In the genomic region with DNA sequence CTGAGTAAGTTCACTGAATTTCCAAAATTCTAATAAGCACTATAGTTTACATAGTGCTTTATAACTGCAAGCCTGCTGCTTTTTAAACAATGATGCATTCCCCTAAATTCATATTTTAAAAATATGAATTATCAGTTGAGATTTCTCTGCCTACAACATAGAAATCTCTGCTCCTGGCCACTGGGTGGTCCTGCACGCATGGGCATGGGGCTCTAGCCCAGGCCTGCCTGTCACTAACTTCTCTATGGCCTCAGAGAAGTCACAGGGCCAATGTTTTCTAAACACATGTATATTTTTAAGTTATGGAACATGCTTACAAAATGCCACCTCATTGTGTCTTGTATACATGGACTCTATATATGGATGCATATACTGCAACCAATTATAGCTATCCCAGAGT, we compare ENCODE assay signal across 1 cellular context.
TF ChIP-seq lines count a peak whose summit lies in the region.

No MANE protein-coding gene starts in this region.

TF ChIP-seq in HepG2, 621 proteins besides CTCF, POLR2A, EP300 and RAD21:
- TF ChIP-seq ZXDC (CRISPR knock-in tag; IDR thresholded peaks at IDR 0.05) = no peak
- no peak for TF ChIP-seq ZNF547 (CRISPR knock-in tag; IDR thresholded peaks at IDR 0.05)
- TF ChIP-seq RBM22 (optimal IDR thresholded peaks at IDR 0.05; ENCODE audit: low read length) = peak; percentile 30
